In the genomic region with DNA sequence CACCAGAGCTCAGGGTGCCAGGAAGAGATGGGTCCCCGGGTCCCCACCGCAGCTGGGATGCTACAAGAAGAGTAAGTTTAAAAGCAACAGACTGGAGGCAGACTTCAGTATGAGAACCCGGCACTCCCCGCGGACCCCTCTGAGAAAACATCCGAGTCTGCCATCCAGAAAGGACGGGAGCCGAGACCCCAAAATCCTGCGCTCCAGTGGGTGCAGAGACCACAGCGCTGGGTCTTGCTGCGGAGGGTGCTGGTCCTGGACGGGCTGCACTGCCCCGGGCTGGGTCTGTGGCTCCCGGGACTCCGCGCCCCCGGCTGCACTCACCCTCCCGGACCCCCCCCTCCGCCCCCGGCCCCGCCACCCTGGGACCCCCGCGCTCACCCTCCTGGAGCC, we compare ENCODE assay signal across 9 cellular contexts. TPM values are rescaled to one million over a fixed set of nuclear protein-coding genes. Genes with fewer than 3 reads are reported as not detected.
DNase-seq lines count a peak whose midpoint lies in the region; ATAC-seq, FAIRE-seq and TF ChIP-seq lines count a peak whose summit lies in the region.
"Had no signal": no experiment of that assay in that cellular context is flagged by ENCODE, and none has a peak within 500 bp of the region (broad histone marks: within the 10 kb centered on the region; RNA-seq: fewer than 3 reads in every experiment).

No MANE protein-coding gene starts in this region.

- peak overlapping the region; percentile 69 for H3K27ac ChIP-seq in Panc1 (ENCODE audit: low read length)
- peak overlapping the region; percentile 83 to 93 (median 90) for H3K27ac ChIP-seq in esophagus squamous epithelium

- H3K27ac Mint-ChIP-seq in Calu3 (ENCODE audit: unreplicated experiment) (peak overlapping the region; percentile 88), osteocyte (ENCODE audit: unreplicated experiment) (peak overlapping the region; percentile 57)

- DNase-seq in Calu3 (no peak), Panc1 (ENCODE audit: low read depth, low spot score) (no peak), esophagus squamous epithelium (lab: John Stamatoyannopoulos, UW) (no peak), osteocyte (ENCODE audit: extremely low spot score, unreplicated experiment) (no peak), head of caudate nucleus (no peak), frontal cortex (ENCODE audit: low spot score in 2 of 2) (no peak), T1000 (lab: John Stamatoyannopoulos, UW) (no peak)

- ATAC-seq in Panc1: peak; percentile 51
- no peak for ATAC-seq in GM21390 (IDR thresholded peaks at IDR 0.05; ENCODE audit: unreplicated experiment)

- CTCF ChIA-PET in Calu3 (lab: Charles Lee): interaction anchor here (0.6 to 4.2 kb wide), 10 partner anchors 9 to 385 kb away, joined by 3 to 32 read pairs (median 4); partner anchors contain the start of genes GMEB2 and PTK6
- CTCF ChIA-PET in Panc1 (lab: Charles Lee): no interaction called here

- no peaks in the 10 kb centered on the region for H3K27me3 ChIP-seq in Panc1 (ENCODE audit: control insufficient read depth, insufficient read depth, low read length)
- H3K27me3 ChIP-seq in esophagus squamous epithelium: peaks cover 0 to 10% (median 0%) of the 10 kb centered on the region in 4 donors

- H3K4me1 Mint-ChIP-seq in Calu3 (ENCODE audit: low read depth, unreplicated experiment): no peaks in the 10 kb centered on the region
- H3K4me1 Mint-ChIP-seq in osteocyte (ENCODE audit: unreplicated experiment): peaks cover 15% of the 10 kb centered on the region

- H3K4me1 ChIP-seq in Panc1 (ENCODE audit: control insufficient read depth, insufficient read depth, low read length): peaks cover 14% of the 10 kb centered on the region
- peaks cover 9 to 40% (median 16%) of the 10 kb centered on the region in 3 donors for H3K4me1 ChIP-seq in esophagus squamous epithelium

- POLR2A ChIA-PET in Panc1 (lab: Charles Lee): interaction anchor here (0.6 kb wide), 1 partner anchor 129 kb away, joined by 3 read pairs; no protein-coding TSS in a partner anchor

- H3K9me3 Mint-ChIP-seq in Calu3 (ENCODE audit: low read depth, unreplicated experiment) (no peaks in the 10 kb centered on the region), osteocyte (ENCODE audit: unreplicated experiment) (no peaks in the 10 kb centered on the region)

- TF ChIP-seq POLR2A in esophagus squamous epithelium (IDR thresholded peaks at IDR 0.05): no peak

- peaks cover 40% of the 10 kb centered on the region for H3K36me3 Mint-ChIP-seq in Calu3 (ENCODE audit: insufficient read depth, unreplicated experiment)
- no peaks in the 10 kb centered on the region for H3K36me3 Mint-ChIP-seq in osteocyte (ENCODE audit: unreplicated experiment)

- in situ Hi-C loops in Panc1 (cut with HindIII; ENCODE audit: low pct_unique_long_range_greater_than_20kb, low sequenced_read_pairs): no loop called here

- intact Hi-C loops in Calu3 (cut with micrococcal nuclease; ENCODE audit: unreplicated experiment): no loop called here
- intact Hi-C loops in Panc1 (cut with micrococcal nuclease; ENCODE audit: unreplicated experiment): no loop called here
- intact Hi-C loops in esophagus squamous epithelium (cut with DNase I): no loop called here
- intact Hi-C loops in head of caudate nucleus (cut with DNase I): no loop called here

- TF ChIP-seq CTCF in Calu3 (IDR thresholded peaks at IDR 0.05; ENCODE audit: unreplicated experiment) (no peak), Panc1 (IDR thresholded peaks at IDR 0.05) (no peak), esophagus squamous epithelium (IDR thresholded peaks at IDR 0.05) (no peak), osteocyte (IDR thresholded peaks at IDR 0.05) (no peak)

- H3K27me3 Mint-ChIP-seq in Calu3 (ENCODE audit: unreplicated experiment) (peaks cover 31% of the 10 kb centered on the region), osteocyte (ENCODE audit: unreplicated experiment) (no peaks in the 10 kb centered on the region)

- H3K4me3 ChIP-seq in Panc1 (ENCODE audit: low read depth in 2 of 2, low read length in 2 of 2) (peak overlapping the region; percentile 64 to 84), esophagus squamous epithelium (peak overlapping the region; percentile 78 to 97 (median 85))

- FAIRE-seq in frontal cortex (lab: Jason Lieb, UNC): no peak

- H3K9me3 ChIP-seq in Panc1 (ENCODE audit: control insufficient read depth, insufficient read depth, low read depth, low read length) (no peaks in the 10 kb centered on the region), esophagus squamous epithelium (no peaks in the 10 kb centered on the region)

- 0 to 4% methylated on average over 2 to 5 of the region's 23 CpGs for WGBS in esophagus squamous epithelium, 2 donors

- peaks cover 3% of the 10 kb centered on the region; the same call in 1 of the 2 replicates for H3K36me3 ChIP-seq in Panc1 (ENCODE audit: control insufficient read depth, insufficient read depth, low read length)
- H3K36me3 ChIP-seq in esophagus squamous epithelium: peaks cover 0 to 18% (median 4%) of the 10 kb centered on the region in 3 donors

- H3K4me3 Mint-ChIP-seq in Calu3 (ENCODE audit: low read depth, unreplicated experiment): peak overlapping the region; percentile 88
- H3K4me3 Mint-ChIP-seq in osteocyte (ENCODE audit: unreplicated experiment): peak overlapping the region; percentile 76

- BruUV-seq in Calu3 (replicated peaks; lab: Mats Ljungman, UMichigan): no TSS peak
- no TSS peak for BruUV-seq in Panc1 (replicated peaks; lab: Mats Ljungman, UMichigan)

RNA-seq across cellular contexts. Expression of gene HELZ2, which starts 0.3 kb away (rescaled TPM):
- total RNA-seq in Calu3 (2022): 135 and 281 TPM in 2 replicates
- total RNA-seq in Panc1 (2021; ENCODE audit: unreplicated experiment): 41.5 TPM
- 29.0 TPM for polyA plus RNA-seq in Panc1 (2012; ENCODE audit: insufficient read length)
- total RNA-seq in esophagus squamous epithelium: 10 to 100 TPM; 23.7 to 37.6 (median 31.2) TPM
- total RNA-seq in osteocyte: 25.0 and 29.0 TPM in 2 replicates
- 3.7 TPM for total RNA-seq in frontal cortex

RNA-seq across cellular contexts. Expression of gene FNDC11, which starts 19.8 kb away (rescaled TPM):
- total RNA-seq in Calu3 (2022) (0.24 TPM in 1 of 2 replicates, not detected in the other), Panc1 (2021; ENCODE audit: unreplicated experiment) (1.3 TPM), esophagus squamous epithelium (under 1 TPM in 1 of 4 donors, not detected in 3; under 0.01 TPM), osteocyte (0.13 and 0.34 TPM in 2 replicates), frontal cortex (6.1 TPM)
- polyA plus RNA-seq in Panc1 (2012; ENCODE audit: insufficient read length): 4.0 TPM

RNA-seq across cellular contexts. Expression of gene SRMS, which starts 26.2 kb away (rescaled TPM):
- not detected in 2 replicates for total RNA-seq in Calu3 (2022)
- not detected for total RNA-seq in Panc1 (2021; ENCODE audit: unreplicated experiment)
- 0.41 TPM for polyA plus RNA-seq in Panc1 (2012; ENCODE audit: insufficient read length)
- not detected for total RNA-seq in esophagus squamous epithelium
- total RNA-seq in osteocyte: not detected in 2 replicates
- total RNA-seq in frontal cortex: not detected
- total RNA-seq: glomerular endothelial cell had no signal

RNA-seq across cellular contexts. Expression of gene PTK6, which starts 36.6 kb away (rescaled TPM):
- 15.9 and 22.5 TPM in 2 replicates for total RNA-seq in Calu3 (2022)
- 6.5 TPM for total RNA-seq in Panc1 (2021; ENCODE audit: unreplicated experiment)
- 9.7 TPM for polyA plus RNA-seq in Panc1 (2012; ENCODE audit: insufficient read length)
- 100 to 1,000 TPM in 1 of 4 donors, 10 to 100 TPM in 3; 40.8 to 133 (median 49.7) TPM for total RNA-seq in esophagus squamous epithelium
- total RNA-seq in osteocyte: 0.13 TPM in 1 of 2 replicates, not detected in the other
- not detected for total RNA-seq in frontal cortex
- total RNA-seq: glomerular endothelial cell had no signal

RNA-seq across cellular contexts. Expression of gene GMEB2, which starts 53.2 kb away (rescaled TPM):
- total RNA-seq in Calu3 (2022): 18.6 and 18.8 TPM in 2 replicates
- 13.1 TPM for total RNA-seq in Panc1 (2021; ENCODE audit: unreplicated experiment)
- 14.5 TPM for polyA plus RNA-seq in Panc1 (2012; ENCODE audit: insufficient read length)
- total RNA-seq in esophagus squamous epithelium: 10 to 100 TPM in 3 of 4 donors, 1 to 10 TPM in 1; 7.2 to 12.0 (median 11.0) TPM
- total RNA-seq in osteocyte: 10.9 and 12.1 TPM in 2 replicates
- total RNA-seq in frontal cortex: 6.1 TPM
